In genomic region chr14:91231446-91231845, GRCh38 we compare ENCODE assay signal across 14 cellular contexts. TPM values are rescaled to one million over a fixed set of nuclear protein-coding genes. Genes with fewer than 3 reads are reported as not detected.
DNase-seq lines count a peak whose midpoint lies in the region; ATAC-seq and TF ChIP-seq lines count a peak whose summit lies in the region.
"Had no signal": no experiment of that assay in that cellular context is flagged by ENCODE, and none has a peak within 500 bp of the region (broad histone marks: within the 10 kb centered on the region; RNA-seq: fewer than 3 reads in every experiment).

No MANE protein-coding gene starts in this region.

- H3K9me3 ChIP-seq in CD8-positive, alpha-beta T cell (ENCODE audit: low read length) = no peaks in the 10 kb centered on the region
- no peaks in the 10 kb centered on the region for H3K9me3 ChIP-seq in vagina

- ATAC-seq in CD8-positive, alpha-beta T cell = no peak
- no peak for ATAC-seq in natural killer cell treated with Interleukin-12 subunit alpha and Interleukin-12 subunit beta and Interleukin-15 and Interleukin-18, amount 100 ng/mL, for 72 hours
- ATAC-seq in HG03159 (IDR thresholded peaks at IDR 0.05; ENCODE audit: unreplicated experiment) = no peak
- ATAC-seq: left lobe of liver, sciatic nerve had no signal

- peak overlapping the region; percentile 71 for H3K4me3 Mint-ChIP-seq in CD8-positive, alpha-beta T cell
- peak overlapping the region in 2 of 4 donors; percentile 10 to 67 for H3K4me3 Mint-ChIP-seq in IgD-negative memory B cell
- H3K4me3 Mint-ChIP-seq in activated naive CD8-positive, alpha-beta T cell = peak overlapping the region; percentile 82
- peak overlapping the region; percentile 94 for H3K4me3 Mint-ChIP-seq in natural killer cell treated with Interleukin-12 subunit alpha and Interleukin-12 subunit beta and Interleukin-15 and Interleukin-18, amount 100 ng/mL, for 72 hours
- H3K4me3 Mint-ChIP-seq: activated B cell treated with CpG ODN at 0.5 μM for 24 hours, nephron progenitor cell had no signal

- H3K9me3 Mint-ChIP-seq in CD8-positive, alpha-beta T cell = peaks cover 6% of the 10 kb centered on the region
- H3K9me3 Mint-ChIP-seq in IgD-negative memory B cell = no peaks in the 10 kb centered on the region
- H3K9me3 Mint-ChIP-seq in activated naive CD8-positive, alpha-beta T cell (ENCODE audit: low read depth) = no peaks in the 10 kb centered on the region
- peaks cover 4% of the 10 kb centered on the region for H3K9me3 Mint-ChIP-seq in natural killer cell treated with Interleukin-12 subunit alpha and Interleukin-12 subunit beta and Interleukin-15 and Interleukin-18, amount 100 ng/mL, for 72 hours

- no peaks in the 10 kb centered on the region for H3K36me3 ChIP-seq in CD8-positive, alpha-beta T cell (ENCODE audit: insufficient read depth, low read length)
- no peaks in the 10 kb centered on the region for H3K36me3 ChIP-seq in vagina

- no peak for TF ChIP-seq CTCF in CD8-positive, alpha-beta T cell (IDR thresholded peaks at IDR 0.05)
- TF ChIP-seq CTCF in vagina (IDR thresholded peaks at IDR 0.05) = no peak

- H3K27ac ChIP-seq in CD8-positive, alpha-beta T cell (ENCODE audit: low read depth, low read length) = no peak overlapping the region
- H3K27ac ChIP-seq in vagina = no peak overlapping the region

- no peak overlapping the region for H3K4me3 ChIP-seq in CD8-positive, alpha-beta T cell (ENCODE audit: low read depth, low read length)
- H3K4me3 ChIP-seq in vagina = no peak overlapping the region

- CTCF ChIA-PET in CD8-positive, alpha-beta T cell (lab: Charles Lee) = no interaction called here

- peaks cover 67% of the 10 kb centered on the region for H3K4me1 ChIP-seq in CD8-positive, alpha-beta T cell (ENCODE audit: insufficient read depth, low read length)
- H3K4me1 ChIP-seq in vagina = no peaks in the 10 kb centered on the region

- H3K4me1 Mint-ChIP-seq in CD8-positive, alpha-beta T cell (ENCODE audit: low read depth) = peaks cover 78% of the 10 kb centered on the region
- peaks cover 25 to 50% (median 39%) of the 10 kb centered on the region in 3 donors for H3K4me1 Mint-ChIP-seq in IgD-negative memory B cell
- H3K4me1 Mint-ChIP-seq in activated naive CD8-positive, alpha-beta T cell (ENCODE audit: low read depth) = peaks cover 67% of the 10 kb centered on the region
- H3K4me1 Mint-ChIP-seq in natural killer cell treated with Interleukin-12 subunit alpha and Interleukin-12 subunit beta and Interleukin-15 and Interleukin-18, amount 100 ng/mL, for 72 hours (ENCODE audit: low read depth in 2 of 2) = peaks cover 69 to 74% of the 10 kb centered on the region in 2 donors

- intact Hi-C loops in CD8-positive, alpha-beta T cell (cut with DNase I, micrococcal nuclease) = no loop called here
- intact Hi-C loops in vagina (cut with DNase I) = no loop called here

- H3K36me3 Mint-ChIP-seq in CD8-positive, alpha-beta T cell = peaks cover 8% of the 10 kb centered on the region
- peaks cover 2% of the 10 kb centered on the region for H3K36me3 Mint-ChIP-seq in IgD-negative memory B cell
- H3K36me3 Mint-ChIP-seq in activated naive CD8-positive, alpha-beta T cell = peaks cover 10% of the 10 kb centered on the region
- peaks cover 11% of the 10 kb centered on the region for H3K36me3 Mint-ChIP-seq in natural killer cell treated with Interleukin-12 subunit alpha and Interleukin-12 subunit beta and Interleukin-15 and Interleukin-18, amount 100 ng/mL, for 72 hours

- peak overlapping the region; percentile 94 for H3K27ac Mint-ChIP-seq in CD8-positive, alpha-beta T cell
- peak overlapping the region in 2 of 3 donors; percentile 43 to 71 for H3K27ac Mint-ChIP-seq in IgD-negative memory B cell
- peak overlapping the region; percentile 99 for H3K27ac Mint-ChIP-seq in activated naive CD8-positive, alpha-beta T cell
- H3K27ac Mint-ChIP-seq in natural killer cell treated with Interleukin-12 subunit alpha and Interleukin-12 subunit beta and Interleukin-15 and Interleukin-18, amount 100 ng/mL, for 72 hours = peak overlapping the region; percentile 95 to 99
- H3K27ac Mint-ChIP-seq: activated B cell treated with CpG ODN at 0.5 μM for 24 hours, nephron progenitor cell had no signal

- TF ChIP-seq POLR2A in vagina (IDR thresholded peaks at IDR 0.05) = no peak

- POLR2A ChIA-PET in CD8-positive, alpha-beta T cell (lab: Charles Lee) = interaction anchor here (1.2 to 1.6 kb wide), 2 partner anchors 10 to 12 kb away, joined by 5 to 8 read pairs; partner anchors contain the start of gene GPR68

- DNase-seq in CD8-positive, alpha-beta T cell = no peak
- no peak for DNase-seq in natural killer cell treated with Interleukin-12 subunit alpha and Interleukin-12 subunit beta and Interleukin-15 and Interleukin-18, amount 100 ng/mL, for 72 hours (ENCODE audit: low spot score)
- no peak for DNase-seq in vagina (ENCODE audit: extremely low spot score in 2 of 2)
- no peak for DNase-seq in NCI-H1930 (lab: John Stamatoyannopoulos, UW)
- DNase-seq: activated B cell treated with CpG ODN at 0.5 μM for 24 hours, cerebellar nuclear complex, hippocampal formation, nephron progenitor cell had no signal

- no peaks in the 10 kb centered on the region for H3K27me3 Mint-ChIP-seq in CD8-positive, alpha-beta T cell (ENCODE audit: low read depth)
- H3K27me3 Mint-ChIP-seq in IgD-negative memory B cell = no peaks in the 10 kb centered on the region
- H3K27me3 Mint-ChIP-seq in activated naive CD8-positive, alpha-beta T cell = no peaks in the 10 kb centered on the region
- H3K27me3 Mint-ChIP-seq in natural killer cell treated with Interleukin-12 subunit alpha and Interleukin-12 subunit beta and Interleukin-15 and Interleukin-18, amount 100 ng/mL, for 72 hours = no peaks in the 10 kb centered on the region
- H3K27me3 Mint-ChIP-seq: activated B cell treated with CpG ODN at 0.5 μM for 24 hours had no signal

- no peaks in the 10 kb centered on the region for H3K27me3 ChIP-seq in CD8-positive, alpha-beta T cell (ENCODE audit: insufficient read depth, low read length)
- no peaks in the 10 kb centered on the region for H3K27me3 ChIP-seq in vagina

RNA-seq across cellular contexts. Expression of gene GPR68, which starts 13.1 kb away (rescaled TPM):
- total RNA-seq in CD8-positive, alpha-beta T cell = 1 to 10 TPM; 3.6 to 5.1 TPM
- polyA plus RNA-seq in IgD-negative memory B cell = 1.6 TPM
- 10 to 100 TPM; 17.4 to 30.2 TPM for total RNA-seq in natural killer cell treated with Interleukin-12 subunit alpha and Interleukin-12 subunit beta and Interleukin-15 and Interleukin-18, amount 100 ng/mL, for 72 hours
- 4.2 TPM for total RNA-seq in vagina
- total RNA-seq: SK-MEL-5 had no signal
